Comparison of ENCODE assay signal across 8 cellular contexts in genomic region chr17:40168262-40168832, GRCh38. TPM values are rescaled to one million over a fixed set of nuclear protein-coding genes. Genes with fewer than 3 reads are reported as not detected.
A peak's percentile ranks its signal among the peaks of the same experiment; 100 is the strongest.
DNase-seq lines count a peak whose midpoint lies in the region; ATAC-seq and TF ChIP-seq lines count a peak whose summit lies in the region.

No MANE protein-coding gene starts in this region.

- H3K79me1 ChIP-seq in H9 (ENCODE audit: insufficient read depth, low read depth, low read length, poor library complexity, severe bottlenecking): no peaks in the 10 kb centered on the region

- H2AFZ ChIP-seq in H9 (ENCODE audit: low read length): no peak overlapping the region

- ATAC-seq in HG02642 (IDR thresholded peaks at IDR 0.05; ENCODE audit: poor library complexity, unreplicated experiment): no peak

- H3K27me3 Mint-ChIP-seq in H9 (ENCODE audit: low read depth) (no peaks in the 10 kb centered on the region), glutamatergic neuron (ENCODE audit: unreplicated experiment) (no peaks in the 10 kb centered on the region)

- no peak overlapping the region for H2BK12ac ChIP-seq in H9 (ENCODE audit: insufficient read length, low read depth, low read length)

- H3K23me2 ChIP-seq in H9 (ENCODE audit: insufficient read length, low read depth, low read length, poor library complexity, severe bottlenecking): no peaks in the 10 kb centered on the region

- H2AK5ac ChIP-seq in H9 (ENCODE audit: insufficient read length, low read length): no peak overlapping the region

- H3K56ac ChIP-seq in H9 (ENCODE audit: insufficient read length, low read depth, low read length): no peak overlapping the region

- H3K4me1 Mint-ChIP-seq in H9: peaks cover 5 to 6% of the 10 kb centered on the region in 2 experiments
- H3K4me1 Mint-ChIP-seq in glutamatergic neuron (ENCODE audit: low read depth, unreplicated experiment): no peaks in the 10 kb centered on the region

- H3K14ac ChIP-seq in H9 (ENCODE audit: insufficient read depth, low read length): no peak overlapping the region

- no peaks in the 10 kb centered on the region for H3K9me3 ChIP-seq in H9 (ENCODE audit: control insufficient read depth, low read depth, low read length)
- no peaks in the 10 kb centered on the region for H3K9me3 ChIP-seq in adipocyte (ENCODE audit: control insufficient read depth, low read length)

- peak overlapping the region; percentile 81 to 97 (median 88) for H3K27ac Mint-ChIP-seq in H9
- H3K27ac Mint-ChIP-seq in glutamatergic neuron (ENCODE audit: unreplicated experiment): peak overlapping the region; percentile 6

- DNase-seq in COLO668 (lab: John Stamatoyannopoulos, UW; ENCODE audit: unreplicated experiment): peak; percentile 3
- DNase-seq in H9: peak; percentile 57
- DNase-seq in NOMO-1 treated with DMSO at 0.1 percent for 48 hours (lab: John Stamatoyannopoulos, UW; ENCODE audit: unreplicated experiment): peak; percentile 54
- peak; percentile 87 for DNase-seq in adipocyte (ENCODE audit: low read depth)
- DNase-seq in glutamatergic neuron: no peak
- DNase-seq in pons (ENCODE audit: low spot score): peak; percentile 74
- no peak for DNase-seq in HPDE6-E6E7 (ENCODE audit: extremely low spot score)

- no peak overlapping the region for H3K23ac ChIP-seq in H9 (ENCODE audit: insufficient read length, low read depth, low read length)

- H3K9me3 Mint-ChIP-seq in H9 (no peaks in the 10 kb centered on the region), glutamatergic neuron (ENCODE audit: unreplicated experiment) (no peaks in the 10 kb centered on the region)

- H3K4me1 ChIP-seq in H9 (ENCODE audit: insufficient read depth, low read length): no peaks in the 10 kb centered on the region
- H3K4me1 ChIP-seq in adipocyte (ENCODE audit: control insufficient read depth, insufficient read depth, low read length): peaks cover 4% of the 10 kb centered on the region

- no peak overlapping the region for H2BK20ac ChIP-seq in H9 (ENCODE audit: low read depth, low read length, poor library complexity, severe bottlenecking)

- no peaks in the 10 kb centered on the region for H3K79me2 ChIP-seq in H9 (ENCODE audit: insufficient read depth, low read length)

- no peak overlapping the region for H4K8ac ChIP-seq in H9 (replicated peaks; ENCODE audit: insufficient read length, low read depth, low read length)

- H3K4me3 Mint-ChIP-seq in H9 (no peak overlapping the region), glutamatergic neuron (ENCODE audit: unreplicated experiment) (no peak overlapping the region)

- peak overlapping the region; percentile 69 for H4K91ac ChIP-seq in H9 (ENCODE audit: insufficient read length, low read depth, low read length)

- no peak overlapping the region for H3K4ac ChIP-seq in H9 (ENCODE audit: low read depth, low read length)

- no peaks in the 10 kb centered on the region for H4K20me1 ChIP-seq in H9 (ENCODE audit: control insufficient read depth, insufficient read depth, insufficient read length)

- no peak overlapping the region for H3T11ph ChIP-seq in H9 (ENCODE audit: low read length)

- no peak overlapping the region for H4K5ac ChIP-seq in H9 (ENCODE audit: insufficient read length, low read depth, low read length)

- H3K27me3 ChIP-seq in H9 (ENCODE audit: insufficient read depth, low read length) (no peaks in the 10 kb centered on the region), adipocyte (replicated peaks; ENCODE audit: control insufficient read depth, insufficient read depth, low read length) (no peaks in the 10 kb centered on the region)

- no peak overlapping the region for H3K4me3 ChIP-seq in adipocyte (ENCODE audit: low read length)

- H3K36me3 Mint-ChIP-seq in H9 (ENCODE audit: insufficient read depth in 1 of 3, low read depth in 3 of 3): peaks cover 52 to 97% (median 92%) of the 10 kb centered on the region in 3 experiments; a peak in 6 of 7 replicates
- H3K36me3 Mint-ChIP-seq in glutamatergic neuron (ENCODE audit: unreplicated experiment): no peaks in the 10 kb centered on the region

- H3K27ac ChIP-seq in H9 (ENCODE audit: insufficient read length, low read depth, low read length): peak overlapping the region; percentile 18

- no peak overlapping the region for H3K4me2 ChIP-seq in H9 (ENCODE audit: insufficient read depth, insufficient read length, low read length)

- H3K36me3 ChIP-seq in adipocyte (ENCODE audit: control insufficient read depth, insufficient read depth, low read length, severe bottlenecking): peaks cover 88% of the 10 kb centered on the region

- H2BK15ac ChIP-seq in H9 (ENCODE audit: low read depth, low read length): no peak overlapping the region

- no CpG with 5 or more reads among the region's 11 CpGs for WGBS in H9 (ENCODE audit: extremely low coverage, insufficient read length, low lambda C conversion rate)

- TF ChIP-seq CTCF in H9 (conservative IDR thresholded peaks at IDR 0.05) (peak; percentile 77), glutamatergic neuron (IDR thresholded peaks at IDR 0.05; ENCODE audit: partially characterized antibody, unreplicated experiment) (peak; percentile 77)

- H3K18ac ChIP-seq in H9 (ENCODE audit: insufficient read length, low read depth, low read length): no peak overlapping the region

- no peak overlapping the region for H2BK120ac ChIP-seq in H9 (ENCODE audit: low read depth, low read length, poor library complexity, severe bottlenecking)

- H2BK5ac ChIP-seq in H9 (ENCODE audit: insufficient read length, low read length): no peak overlapping the region

- H3K9ac ChIP-seq in H9 (ENCODE audit: extremely low read depth, insufficient read length, low read length) (no peak overlapping the region), adipocyte (ENCODE audit: low read length) (peak overlapping the region; percentile 27)

RNA-seq across cellular contexts. Expression of gene RAPGEFL1, which starts 8.9 kb away (rescaled TPM):
- 23.6 and 24.8 TPM in 2 replicates for total RNA-seq in H9 (2021)
- total RNA-seq in glutamatergic neuron (ENCODE audit: unreplicated experiment): 25.3 TPM

RNA-seq across cellular contexts. Expression of gene CASC3, which starts 28.0 kb away (rescaled TPM):
- 123 and 137 TPM in 2 replicates for total RNA-seq in H9 (2021)
- 145 TPM for total RNA-seq in glutamatergic neuron (ENCODE audit: unreplicated experiment)

RNA-seq across cellular contexts. Expression of gene MSL1, which starts 46.6 kb away (rescaled TPM):
- 101 and 105 TPM in 2 replicates for total RNA-seq in H9 (2021)
- 110 TPM for total RNA-seq in glutamatergic neuron (ENCODE audit: unreplicated experiment)

RNA-seq across cellular contexts. Expression of gene WIPF2, which starts 50.8 kb away (rescaled TPM):
- total RNA-seq in H9 (2021): 22.2 and 24.2 TPM in 2 replicates
- 25.4 TPM for total RNA-seq in glutamatergic neuron (ENCODE audit: unreplicated experiment)

Comparison
In these comparisons a context has a peak if more than half of its experiments do, and no peak if none do; other contexts are left out.
1. DNase-seq: peak in COLO668 (single experiment), H9 (single experiment), NOMO-1 treated with DMSO at 0.1 percent for 48 hours (single experiment), adipocyte (single experiment) and pons (single experiment); none in glutamatergic neuron (single experiment) and HPDE6-E6E7 (single experiment).